Comparison of ENCODE assay signal across 7 cellular contexts in the genomic region with DNA sequence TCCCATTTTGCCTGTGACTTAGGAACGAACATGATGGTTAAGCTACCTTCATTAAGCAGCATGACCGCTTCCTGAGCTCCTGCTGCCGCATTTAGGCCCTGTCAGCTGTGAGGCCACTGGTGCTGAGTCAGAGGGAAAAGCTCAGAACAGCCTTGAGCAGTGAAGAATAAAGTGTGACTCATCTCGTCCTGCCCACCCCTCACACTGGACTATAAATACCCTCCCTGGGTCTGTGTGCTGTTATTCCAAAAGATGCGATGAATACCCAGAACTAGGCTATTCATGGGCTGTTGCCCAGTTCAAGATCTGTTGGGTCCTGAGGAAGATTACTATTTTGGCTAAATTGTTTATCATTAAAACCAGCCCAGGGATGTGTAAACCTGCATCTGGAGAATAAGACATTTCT. TPM values are rescaled to one million over a fixed set of nuclear protein-coding genes. Genes with fewer than 3 reads are reported as not detected.
DNase-seq lines count a peak whose midpoint lies in the region; ATAC-seq and TF ChIP-seq lines count a peak whose summit lies in the region.
"Not testable (repeated sequence)": the region's sequence is repeated elsewhere in the genome, so short reads cannot be mapped to it uniquely, and the experiment has no call there.

No MANE protein-coding gene starts in this region.

- DNase-seq in HCEC 1CT = peak; percentile 63
- DNase-seq in RWPE1 (ENCODE audit: low spot score); left cardiac atrium: not testable (repeated sequence)
- peak; percentile 93 for DNase-seq in brain microvascular endothelial cell
- peak; percentile 48 for DNase-seq in occipital lobe (lab: John Stamatoyannopoulos, UW)

- not testable (repeated sequence) for H3K27me3 ChIP-seq in brain microvascular endothelial cell (replicated peaks)

- intact Hi-C loops in left cardiac atrium (cut with DNase I) = not testable (repeated sequence)

- H3K36me3 ChIP-seq in brain microvascular endothelial cell (replicated peaks) = not testable (repeated sequence)

- POLR2A ChIA-PET in RWPE1 (lab: Yijun Ruan, JAX; ENCODE audit: low non-redundant PET) = not testable (repeated sequence)

- CTCF ChIA-PET in RWPE1 (lab: Yijun Ruan, JAX) = interaction anchor here (0.6 kb wide), 1 partner anchor 21 kb away, joined by 3 read pairs; no protein-coding TSS in a partner anchor

- not testable (repeated sequence) for TF ChIP-seq CTCF in RWPE1 (conservative IDR thresholded peaks at IDR 0.05; ENCODE audit: low read depth); brain microvascular endothelial cell (IDR thresholded peaks at IDR 0.05; ENCODE audit: low read depth, low read length, missing control alignments)

- ATAC-seq in GM18868 (IDR thresholded peaks at IDR 0.05; ENCODE audit: unreplicated experiment) (peak; percentile 97), HG03432 (IDR thresholded peaks at IDR 0.05; ENCODE audit: unreplicated experiment) (peak; percentile 97), left cardiac atrium (peak; percentile 90 to 97)

- not testable (repeated sequence) for H3K4me3 ChIP-seq in brain microvascular endothelial cell (ENCODE audit: low read depth, low read length)

- in situ Hi-C loops in brain microvascular endothelial cell (cut with HindIII; ENCODE audit: low pct_ligation_motif_present, low sequenced_read_pairs) = not testable (repeated sequence)

- peak overlapping the region; percentile 55 for H3K27ac ChIP-seq in RWPE1
- H3K27ac ChIP-seq in brain microvascular endothelial cell = peak overlapping the region; percentile 60

RNA-seq across cellular contexts. Expression of gene RANBP2, which starts 57.1 kb away (rescaled TPM):
- total RNA-seq in left cardiac atrium = 10 to 100 TPM; 51.4 to 64.8 TPM
- 99.8 TPM for total RNA-seq in occipital lobe
